ENCODE assay signal across 8 cellular contexts in the genomic region with DNA sequence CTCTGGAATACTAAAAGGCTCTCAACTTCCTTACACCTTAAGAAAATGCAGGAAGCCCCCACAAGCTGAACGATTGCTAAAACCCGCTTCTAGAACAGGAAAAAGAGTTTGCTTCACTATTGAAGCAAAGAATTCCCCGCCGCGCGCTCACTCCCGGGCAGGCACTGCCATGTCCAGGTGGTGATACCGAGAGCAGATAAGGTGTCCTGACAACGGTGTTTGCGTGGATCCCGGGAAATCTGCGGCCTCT. TPM values are rescaled to one million over a fixed set of nuclear protein-coding genes. Genes with fewer than 3 reads are reported as not detected.
DNase-seq lines count a peak whose midpoint lies in the region; ATAC-seq lines count a peak whose summit lies in the region.

No MANE protein-coding gene starts in this region.

- H3K9me3 Mint-ChIP-seq in activated CD4-positive, alpha-beta T cell treated with anti-CD3 and anti-CD28 coated beads for 36 hours (ENCODE audit: low read depth) = no peaks in the 10 kb centered on the region

- peaks cover 1% of the 10 kb centered on the region for H3K27me3 Mint-ChIP-seq in activated CD4-positive, alpha-beta T cell treated with anti-CD3 and anti-CD28 coated beads for 36 hours

- no peak overlapping the region for H2BK15ac ChIP-seq in mesendoderm (replicated peaks; ENCODE audit: low read depth)

- H3K18ac ChIP-seq in mesendoderm (ENCODE audit: low read length) = no peak overlapping the region

- H3K4me3 ChIP-seq in mesendoderm (ENCODE audit: low read length) (peak overlapping the region; percentile 52), urinary bladder (ENCODE audit: low read depth, low read length) (peak overlapping the region; percentile 90)

- H3K4ac ChIP-seq in mesendoderm (ENCODE audit: low read depth, low read length) = no peak overlapping the region

- H3K4me1 ChIP-seq in mesendoderm (ENCODE audit: control insufficient read depth, low read depth, low read length) (no peaks in the 10 kb centered on the region), urinary bladder (ENCODE audit: insufficient read depth) (no peaks in the 10 kb centered on the region)

- H3K27ac Mint-ChIP-seq in activated CD4-positive, alpha-beta T cell treated with anti-CD3 and anti-CD28 coated beads for 36 hours = peak overlapping the region; percentile 70

- H3K36me3 ChIP-seq in mesendoderm (ENCODE audit: control insufficient read depth, insufficient read depth, low read length) (no peaks in the 10 kb centered on the region), urinary bladder (ENCODE audit: insufficient read depth) (no peaks in the 10 kb centered on the region)

- peak overlapping the region; percentile 59 for H3K23ac ChIP-seq in mesendoderm (ENCODE audit: low read length)

- no peaks in the 10 kb centered on the region for H3K27me3 ChIP-seq in mesendoderm (ENCODE audit: insufficient read depth, low read length, poor library complexity)

- H3K4me1 Mint-ChIP-seq in activated CD4-positive, alpha-beta T cell treated with anti-CD3 and anti-CD28 coated beads for 36 hours = peaks cover 20% of the 10 kb centered on the region

- no peak overlapping the region for H2BK120ac ChIP-seq in mesendoderm (ENCODE audit: low read depth, low read length)

- no peak overlapping the region for H2AK5ac ChIP-seq in mesendoderm (ENCODE audit: low read length)

- no peaks in the 10 kb centered on the region for H3K79me2 ChIP-seq in mesendoderm (ENCODE audit: control insufficient read depth, insufficient read depth, low read length)

- H3K4me3 Mint-ChIP-seq in activated CD4-positive, alpha-beta T cell treated with anti-CD3 and anti-CD28 coated beads for 36 hours = peak overlapping the region; percentile 76

- peak overlapping the region; percentile 59 for H3K4me2 ChIP-seq in mesendoderm (ENCODE audit: low read length)

- no peak for ATAC-seq in activated CD4-positive, alpha-beta T cell treated with anti-CD3 and anti-CD28 coated beads for 36 hours
- ATAC-seq in HG02973 (IDR thresholded peaks at IDR 0.05; ENCODE audit: unreplicated experiment) = no peak

- CTCF ChIA-PET in activated CD4-positive, alpha-beta T cell treated with anti-CD3 and anti-CD28 coated beads for 36 hours (lab: Charles Lee) = interaction anchor here (0.6 to 3.1 kb wide), 7 partner anchors 13 to 427 kb away, joined by 3 to 16 read pairs (median 3); a partner anchor contains a TSS

- POLR2A ChIA-PET in activated CD4-positive, alpha-beta T cell treated with anti-CD3 and anti-CD28 coated beads for 36 hours (lab: Charles Lee) = no interaction called here

- H3K27ac ChIP-seq in mesendoderm (ENCODE audit: low read depth, low read length) = no peak overlapping the region
- no peak overlapping the region for H3K27ac ChIP-seq in urinary bladder (ENCODE audit: low read depth)

- H3K56ac ChIP-seq in mesendoderm (ENCODE audit: low read length) = peak overlapping the region; percentile 90

- H4K5ac ChIP-seq in mesendoderm (ENCODE audit: low read length) = no peak overlapping the region

- peak overlapping the region; percentile 68 for H3K9ac ChIP-seq in mesendoderm (ENCODE audit: low read length)

- no peak overlapping the region for H2BK5ac ChIP-seq in mesendoderm (ENCODE audit: low read length)

- H3K36me3 Mint-ChIP-seq in activated CD4-positive, alpha-beta T cell treated with anti-CD3 and anti-CD28 coated beads for 36 hours (ENCODE audit: low read depth) = no peaks in the 10 kb centered on the region

- H4K8ac ChIP-seq in mesendoderm (ENCODE audit: low read depth, low read length) = no peak overlapping the region

- no CpG with 5 or more reads among the region's 12 CpGs for WGBS in mesendoderm (ENCODE audit: extremely low coverage, insufficient coverage, low lambda C conversion rate)
- 19% methylated on average over 12 of the region's 12 CpGs for WGBS in urinary bladder

- intact Hi-C loops in activated CD4-positive, alpha-beta T cell treated with anti-CD3 and anti-CD28 coated beads for 36 hours (cut with DNase I, micrococcal nuclease) = loop anchor here (5.0 kb wide), 5 partner anchors 39 to 1176 kb away; a partner anchor contains a TSS

- DNase-seq in activated CD4-positive, alpha-beta T cell treated with anti-CD3 and anti-CD28 coated beads for 36 hours = peak; percentile 41
- DNase-seq in activated CD4-positive, alpha-beta T cell treated with anti-CD3 and anti-CD28 coated beads for 1 hour = no peak
- DNase-seq in NCI-H526 treated with DMSO at 0.1 percent for 48 hours (lab: John Stamatoyannopoulos, UW) (peak; percentile 49), cerebellar cortex (ENCODE audit: low spot score) (peak; percentile 60), mesendoderm (no peak), cerebellar nuclear complex (lab: John Stamatoyannopoulos, UW) (no peak)

- no peaks in the 10 kb centered on the region for H3K79me1 ChIP-seq in mesendoderm (ENCODE audit: low read length)

RNA-seq across cellular contexts. Expression of a gene that starts 1.1 kb away (rescaled TPM):
- 10 to 100 TPM; 19.6 to 20.1 TPM for total RNA-seq in activated CD4-positive, alpha-beta T cell treated with anti-CD3 and anti-CD28 coated beads for 36 hours
- polyA plus RNA-seq in mesendoderm (2013, experiment 1 of 2) = 3.5 TPM
- 3.8 TPM for polyA plus RNA-seq in mesendoderm (2013, experiment 2 of 2)
- 11.4 TPM for total RNA-seq in urinary bladder
- 8.4 TPM for polyA plus RNA-seq in urinary bladder

RNA-seq across cellular contexts. Expression of a gene that starts 22.0 kb away (rescaled TPM):
- total RNA-seq in activated CD4-positive, alpha-beta T cell treated with anti-CD3 and anti-CD28 coated beads for 36 hours = 1 to 10 TPM; 2.8 to 2.9 TPM
- polyA plus RNA-seq in mesendoderm (2013, experiment 1 of 2) = 11.3 TPM
- polyA plus RNA-seq in mesendoderm (2013, experiment 2 of 2) = 11.2 TPM
- total RNA-seq in urinary bladder = 29.2 TPM
- 7.5 TPM for polyA plus RNA-seq in urinary bladder

RNA-seq across cellular contexts. Expression of a gene that starts 58.4 kb away (rescaled TPM):
- 10 to 100 TPM; 18.7 to 21.7 TPM for total RNA-seq in activated CD4-positive, alpha-beta T cell treated with anti-CD3 and anti-CD28 coated beads for 36 hours
- polyA plus RNA-seq in mesendoderm (2013, experiment 1 of 2) = 34.6 TPM
- polyA plus RNA-seq in mesendoderm (2013, experiment 2 of 2) = 35.3 TPM
- 58.7 TPM for total RNA-seq in urinary bladder
- polyA plus RNA-seq in urinary bladder = 26.4 TPM

Comparison
In these comparisons a context has a peak if more than half of its experiments do, and no peak if none do; other contexts are left out.
1. DNase-seq: peak in activated CD4-positive, alpha-beta T cell treated with anti-CD3 and anti-CD28 coated beads for 36 hours (single experiment), NCI-H526 treated with DMSO at 0.1 percent for 48 hours (single experiment) and cerebellar cortex (single experiment); none in activated CD4-positive, alpha-beta T cell treated with anti-CD3 and anti-CD28 coated beads for 1 hour (single experiment), mesendoderm (single experiment) and cerebellar nuclear complex (0 of 2).